ENCODE assay signal across 26 cellular contexts in the genomic region with DNA sequence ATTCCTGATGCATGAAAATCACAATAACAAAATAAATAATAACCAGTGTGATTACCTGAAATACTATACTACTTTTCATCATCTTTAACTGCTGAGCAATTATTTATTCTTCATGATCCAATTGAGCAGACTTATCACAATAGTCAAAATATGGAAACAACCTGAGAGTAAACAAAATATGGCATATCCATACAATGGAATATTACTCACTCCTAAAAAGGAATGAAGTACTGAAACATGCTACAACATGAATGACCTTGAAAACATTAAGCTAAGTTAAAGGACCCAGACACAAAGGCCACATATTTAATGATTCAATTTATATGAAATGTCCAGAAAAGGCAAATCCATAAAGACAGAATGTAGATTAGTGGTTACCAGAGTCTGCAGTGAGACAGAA.
A peak's percentile ranks its signal among the peaks of the same experiment; 100 is the strongest.
DNase-seq lines count a peak whose midpoint lies in the region; ATAC-seq, FAIRE-seq and TF ChIP-seq lines count a peak whose summit lies in the region.
"Had no signal": no experiment of that assay in that cellular context is flagged by ENCODE, and none has a peak within 500 bp of the region (broad histone marks: within the 10 kb centered on the region; RNA-seq: fewer than 3 reads in every experiment).

No MANE protein-coding gene starts in this region.

- H3K9ac ChIP-seq in K562 (ENCODE audit: insufficient read depth in 1 of 2, low read depth in 2 of 2, low read length in 2 of 2) (no peak overlapping the region), neuronal stem cell (ENCODE audit: low read depth, low read length, poor library complexity) (no peak overlapping the region)
- H3K9ac ChIP-seq: BLaER1 had no signal

- H4K91ac ChIP-seq in neuronal stem cell (ENCODE audit: low read depth, low read length, poor library complexity) = no peak overlapping the region

- H3K36me3 ChIP-seq in HEK293 (ENCODE audit: control insufficient read depth in 2 of 2, insufficient read depth in 1 of 2, low read length in 2 of 2) (no peaks in the 10 kb centered on the region), K562 (ENCODE audit: control insufficient read depth, insufficient read depth, low read length) (no peaks in the 10 kb centered on the region), neuronal stem cell (replicated peaks in 1 of 2; ENCODE audit: control insufficient read depth in 2 of 2, insufficient read depth in 2 of 2, low read length in 2 of 2) (no peaks in the 10 kb centered on the region)
- H3K36me3 ChIP-seq: BE2C, BLaER1 had no signal

- H3K4me2 ChIP-seq in K562 (ENCODE audit: insufficient read depth, low read length) (no peak overlapping the region), neuronal stem cell (ENCODE audit: insufficient read depth, low read length, poor library complexity, severe bottlenecking) (no peak overlapping the region)
- H3K4me2 ChIP-seq: BLaER1 had no signal

- no peak overlapping the region for H2BK12ac ChIP-seq in neuronal stem cell (ENCODE audit: low read length)

- ATAC-seq in K562 (no peak), HG02759 (IDR thresholded peaks at IDR 0.05; ENCODE audit: unreplicated experiment) (no peak), HG02642 (IDR thresholded peaks at IDR 0.05; ENCODE audit: poor library complexity, unreplicated experiment) (no peak)
- ATAC-seq: GM12878 had no signal

- no peak overlapping the region for H2BK5ac ChIP-seq in neuronal stem cell (ENCODE audit: low read length)

- CTCF ChIA-PET in HEK293 (lab: Yijun Ruan, JAX) (interaction anchor here (0.7 kb wide), 1 partner anchor 1079 kb away, joined by 3 read pairs; no protein-coding TSS in a partner anchor), K562 (lab: Yijun Ruan, JAX; ENCODE audit: low intra/inter-chr PET ratio) (no interaction called here)

- no peak overlapping the region for H2AK5ac ChIP-seq in neuronal stem cell (ENCODE audit: low read depth, low read length)

- BruUV-seq in K562 (replicated peaks; lab: Mats Ljungman, UMichigan) = no TSS peak

- no peak for TF ChIP-seq POLR2A in K562 (conservative IDR thresholded peaks at IDR 0.05)

- H2AFZ ChIP-seq in K562 (ENCODE audit: low read depth, low read length) (no peak overlapping the region), neuronal stem cell (ENCODE audit: low read length) (no peak overlapping the region)

- H2BK15ac ChIP-seq in neuronal stem cell (ENCODE audit: low read length) = no peak overlapping the region

- TF ChIP-seq EP300 in K562 (IDR thresholded peaks at IDR 0.05; ENCODE audit: low read length) = no peak

- H3K4me1 ChIP-seq in HEK293 (ENCODE audit: control insufficient read depth, insufficient read depth, low read length) = no peaks in the 10 kb centered on the region
- H3K4me1 ChIP-seq in K562 (replicated peaks in 1 of 2; ENCODE audit: control insufficient read depth in 2 of 2, insufficient read depth in 2 of 2, low read length in 2 of 2) = no peaks in the 10 kb centered on the region
- no peaks in the 10 kb centered on the region for H3K4me1 ChIP-seq in neuronal stem cell (ENCODE audit: control insufficient read depth in 2 of 2, insufficient read depth in 1 of 2, low read depth in 1 of 2, low read length in 2 of 2)
- H3K4me1 ChIP-seq: BE2C, BLaER1 had no signal

- H3K9me1 ChIP-seq in K562 (ENCODE audit: control insufficient read depth, insufficient read depth, low read length) = no peaks in the 10 kb centered on the region

- in situ Hi-C loops in K562 (cut with MboI) = no loop called here

- H3K27me3 ChIP-seq in K562 (ENCODE audit: control insufficient read depth in 2 of 2, insufficient read depth in 2 of 2, low read length in 2 of 2) (no peaks in the 10 kb centered on the region), neuronal stem cell (ENCODE audit: control insufficient read depth in 3 of 3, insufficient read depth in 3 of 3, low read depth in 1 of 3, low read length in 3 of 3) (no peaks in the 10 kb centered on the region)
- H3K27me3 ChIP-seq: BE2C, BLaER1 had no signal

- FAIRE-seq in GM19239 (lab: Jason Lieb, UNC) = peak; percentile 11
- no peak for FAIRE-seq in K562 (lab: Jason Lieb, UNC)
- FAIRE-seq: A204.1, GM12878, GM12892, GM18507 had no signal

- H3K9me3 ChIP-seq in HEK293 (ENCODE audit: control insufficient read depth, insufficient read depth, low read depth, low read length) (no peaks in the 10 kb centered on the region), K562 (replicated peaks; ENCODE audit: control insufficient read depth, insufficient read depth, low read depth, low read length) (0 out of 2 replicates have a peak, but pooled peaks cover 2% of the 10 kb centered on the region), neuronal stem cell (replicated peaks in 1 of 2; ENCODE audit: control insufficient read depth in 2 of 2, insufficient read depth in 1 of 2, low read depth in 1 of 2, low read length in 2 of 2) (no peaks in the 10 kb centered on the region)
- H3K9me3 ChIP-seq: BE2C had no signal

- H3K79me1 ChIP-seq in neuronal stem cell (ENCODE audit: low read depth, low read length) = no peaks in the 10 kb centered on the region

- POLR2A ChIA-PET in HEK293 (lab: Yijun Ruan, JAX) (no interaction called here), K562 (lab: Yijun Ruan, JAX) (no interaction called here)

- H3K23ac ChIP-seq in neuronal stem cell (ENCODE audit: low read depth, low read length, poor library complexity) = no peak overlapping the region

- intact Hi-C loops in K562 (cut with micrococcal nuclease) = no loop called here

- no peak overlapping the region for H3K4ac ChIP-seq in neuronal stem cell (ENCODE audit: low read length)

- DNase-seq in GM19239 (ENCODE audit: insufficient read length, low spot score) (no peak), K562 (ENCODE audit: extremely low read depth in 1 of 4, low spot score in 3 of 4) (no peak), neuronal stem cell (ENCODE audit: low spot score) (no peak)
- DNase-seq: 8988T; ACHN; BE2C; C1 segment of cervical spinal cord; CD4-positive, alpha-beta memory T cell; CD4-positive, CD25-positive, alpha-beta regulatory T cell; CD8-positive, alpha-beta memory T cell; COR-L47; DMS 273 treated with DMSO at 0.1 percent for 48 hours; DMS153; DMS53; DMS79; DND-41; EL; GDM1 had no signal

- H3K4me3 ChIP-seq in HEK293 (ENCODE audit: low read depth, low read length) = no peak overlapping the region
- no peak overlapping the region for H3K4me3 ChIP-seq in K562
- no peak overlapping the region for H3K4me3 ChIP-seq in neuronal stem cell (ENCODE audit: low read length in 2 of 2)
- H3K4me3 ChIP-seq: BLaER1, GM12878 had no signal

- TF ChIP-seq CTCF in HEK293 (tag by site-specific recombination; IDR thresholded peaks at IDR 0.05) = no peak
- no peak for TF ChIP-seq CTCF in K562 (IDR thresholded peaks at IDR 0.05 in 2 of 3, conservative IDR thresholded peaks at IDR 0.05 in 1 of 3; ENCODE audit: insufficient read depth in 2 of 3, low read depth in 1 of 3, low read length in 3 of 3)

- no peak overlapping the region for H3K14ac ChIP-seq in neuronal stem cell (ENCODE audit: low read length)

- no peak for TF ChIP-seq RAD21 in K562 (CRISPR knock-in tag; conservative IDR thresholded peaks at IDR 0.05 in 1 of 2, IDR thresholded peaks at IDR 0.05 in 1 of 2)

- no peak overlapping the region for H4K8ac ChIP-seq in neuronal stem cell (ENCODE audit: low read depth, low read length)

- no peak overlapping the region for H3K18ac ChIP-seq in neuronal stem cell (ENCODE audit: low read length)

- no peak overlapping the region for H2BK120ac ChIP-seq in neuronal stem cell (ENCODE audit: low read depth, low read length)

- no peaks in the 10 kb centered on the region for H3K79me2 ChIP-seq in K562 (ENCODE audit: control insufficient read depth, insufficient read depth, low read length)

- no peaks in the 10 kb centered on the region for H4K20me1 ChIP-seq in K562 (replicated peaks; ENCODE audit: control insufficient read depth, insufficient read depth, low read length)
- H4K20me1 ChIP-seq: BLaER1 had no signal

- no peak overlapping the region for H3K27ac ChIP-seq in HEK293 (ENCODE audit: extremely low read depth, low read depth, low read length)
- H3K27ac ChIP-seq in K562 (ENCODE audit: extremely low read depth, low read depth, low read length) = no peak overlapping the region
- no peak overlapping the region for H3K27ac ChIP-seq in neuronal stem cell (replicated peaks; ENCODE audit: low read length)
- H3K27ac ChIP-seq: BLaER1 had no signal

TF ChIP-seq in HEK293, 187 proteins besides CTCF, POLR2A, EP300 and RAD21:
- TF ChIP-seq GFI1B (tag by site-specific recombination; IDR thresholded peaks at IDR 0.05) = no peak
- TF ChIP-seq EGR2 (tag by site-specific recombination; IDR thresholded peaks at IDR 0.05; ENCODE audit: low read depth) = no peak
- no peak for TF ChIP-seq ZNF10 (tag by site-specific recombination; IDR thresholded peaks at IDR 0.05)
- TF ChIP-seq, protein P1, sequence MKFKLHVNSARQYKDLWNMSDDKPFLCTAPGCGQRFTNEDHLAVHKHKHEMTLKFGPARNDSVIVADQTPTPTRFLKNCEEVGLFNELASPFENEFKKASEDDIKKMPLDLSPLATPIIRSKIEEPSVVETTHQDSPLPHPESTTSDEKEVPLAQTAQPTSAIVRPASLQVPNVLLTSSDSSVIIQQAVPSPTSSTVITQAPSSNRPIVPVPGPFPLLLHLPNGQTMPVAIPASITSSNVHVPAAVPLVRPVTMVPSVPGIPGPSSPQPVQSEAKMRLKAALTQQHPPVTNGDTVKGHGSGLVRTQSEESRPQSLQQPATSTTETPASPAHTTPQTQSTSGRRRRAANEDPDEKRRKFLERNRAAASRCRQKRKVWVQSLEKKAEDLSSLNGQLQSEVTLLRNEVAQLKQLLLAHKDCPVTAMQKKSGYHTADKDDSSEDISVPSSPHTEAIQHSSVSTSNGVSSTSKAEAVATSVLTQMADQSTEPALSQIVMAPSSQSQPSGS (tag by site-specific recombination; IDR thresholded peaks at IDR 0.05; ENCODE audit: low read depth) = no peak
- TF ChIP-seq ZNF146 (tag by site-specific recombination; IDR thresholded peaks at IDR 0.05) = peak; percentile 28; the same call in 1 of the 2 replicates
TF ChIP-seq in HEK293: peak in this region for 1.

TF ChIP-seq in K562, 482 proteins besides CTCF, POLR2A, EP300 and RAD21:
- TF ChIP-seq RBM25 (IDR thresholded peaks at IDR 0.05; ENCODE audit: low read depth, low read length, severe bottlenecking) = peak; percentile 9
- TF ChIP-seq ZNF146 (CRISPR knock-in tag; IDR thresholded peaks at IDR 0.05; ENCODE audit: unreplicated experiment) = peak; percentile 56
- no peak for TF ChIP-seq TGIF2 (CRISPR knock-in tag; IDR thresholded peaks at IDR 0.05)
- TF ChIP-seq ZNF354B (CRISPR knock-in tag; IDR thresholded peaks at IDR 0.05) = no peak
